In the genomic region with DNA sequence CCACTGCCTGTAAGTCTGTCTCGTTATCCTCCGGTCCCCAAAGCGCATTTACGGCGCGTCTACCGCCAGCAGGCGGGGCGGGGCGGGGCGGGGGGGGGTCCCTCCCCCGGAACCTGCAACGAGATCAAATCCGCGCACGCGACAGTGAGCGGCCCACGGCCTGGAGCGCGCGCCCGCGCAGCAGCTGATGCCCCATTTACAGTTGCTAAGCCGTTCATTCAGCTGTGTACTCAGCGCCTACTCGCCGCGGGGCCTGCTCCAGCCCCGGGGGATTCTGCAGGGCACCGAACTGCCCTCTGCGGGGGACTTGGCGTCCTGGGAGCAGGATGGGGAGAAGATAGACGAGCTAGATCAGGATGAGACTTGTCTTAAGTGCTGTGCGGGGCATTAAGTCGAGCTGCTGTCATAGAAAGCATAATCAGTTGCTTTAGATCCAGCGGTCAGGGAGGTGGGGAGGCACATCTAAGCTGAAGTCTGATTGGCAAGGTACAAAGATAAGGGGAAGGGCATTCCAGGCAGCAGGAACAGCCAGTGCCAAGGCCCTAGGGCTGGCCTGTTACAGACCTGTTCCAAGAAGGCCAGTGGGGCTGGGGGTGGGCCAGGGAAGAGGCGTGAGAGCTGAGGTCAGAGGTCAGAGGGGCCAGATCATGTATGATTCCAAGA, we compare ENCODE assay signal across 8 cellular contexts. TPM values are rescaled to one million over a fixed set of nuclear protein-coding genes. Genes with fewer than 3 reads are reported as not detected.
DNase-seq lines count a peak whose midpoint lies in the region; ATAC-seq and TF ChIP-seq lines count a peak whose summit lies in the region.

No MANE protein-coding gene starts in this region.

- H3K4me3 ChIP-seq in CD8-positive, alpha-beta memory T cell (ENCODE audit: low read length): peak overlapping the region; percentile 66

- H3K4me3 Mint-ChIP-seq in CD8-positive, alpha-beta memory T cell: peak overlapping the region; percentile 75 to 96 (median 91)
- peak overlapping the region; percentile 87 for H3K4me3 Mint-ChIP-seq in HFFc6

- no peaks in the 10 kb centered on the region for H3K36me3 ChIP-seq in CD8-positive, alpha-beta memory T cell (ENCODE audit: insufficient read depth, low read length)

- no peaks in the 10 kb centered on the region for H3K9me3 Mint-ChIP-seq in CD8-positive, alpha-beta memory T cell
- no peaks in the 10 kb centered on the region; the same call in 1 of the 2 replicates for H3K9me3 Mint-ChIP-seq in HFFc6

- H3K4me1 ChIP-seq in CD8-positive, alpha-beta memory T cell (ENCODE audit: insufficient read depth, low read length): peaks cover 31% of the 10 kb centered on the region

- no peaks in the 10 kb centered on the region for H3K9me3 ChIP-seq in CD8-positive, alpha-beta memory T cell (ENCODE audit: low read length)

- POLR2A ChIA-PET in CD8-positive, alpha-beta memory T cell (lab: Charles Lee): interaction anchor here (0.5 to 3.1 kb wide), 7 partner anchors 11 to 401 kb away, joined by 3 to 25 read pairs (median 3); a partner anchor contains a TSS

- H3K36me3 Mint-ChIP-seq in CD8-positive, alpha-beta memory T cell: peaks cover 0 to 2% (median 2%) of the 10 kb centered on the region in 3 donors
- H3K36me3 Mint-ChIP-seq in HFFc6 (ENCODE audit: low read depth): no peaks in the 10 kb centered on the region; the same call in 1 of the 2 replicates

- peak; percentile 74 to 89 (median 79) for DNase-seq in CD8-positive, alpha-beta memory T cell
- DNase-seq in HFFc6 (peak; percentile 71), NCI-H2227 (lab: John Stamatoyannopoulos, UW; ENCODE audit: unreplicated experiment) (peak; percentile 88), cerebellar cortex (ENCODE audit: low spot score) (peak; percentile 65), left kidney (ENCODE audit: low read depth, low spot score) (peak; percentile 85)
- DNase-seq in activated CD4-positive, alpha-beta T cell treated with anti-CD3 and anti-CD28 coated beads for 1 hour: peak; percentile 75
- peak; percentile 76 for DNase-seq in stimulated activated CD4-positive, alpha-beta T cell treated with anti-CD3 and anti-CD28 coated beads, Interleukin-4, amount 100 ng/mL, for 1 hour

- H3K4me1 Mint-ChIP-seq in CD8-positive, alpha-beta memory T cell: peaks cover 30 to 36% (median 33%) of the 10 kb centered on the region in 3 donors
- H3K4me1 Mint-ChIP-seq in HFFc6 (ENCODE audit: low read depth): peaks cover 31% of the 10 kb centered on the region

- H3K27me3 ChIP-seq in CD8-positive, alpha-beta memory T cell (ENCODE audit: insufficient read depth, low read length, poor library complexity, severe bottlenecking): no peaks in the 10 kb centered on the region

- CTCF ChIA-PET in CD8-positive, alpha-beta memory T cell (lab: Charles Lee): interaction anchor here (0.7 to 1.3 kb wide), 5 partner anchors 11 to 77 kb away, joined by 3 to 4 read pairs (median 3); no protein-coding TSS in a partner anchor

- no peak for ATAC-seq in GM19397 (IDR thresholded peaks at IDR 0.05; ENCODE audit: unreplicated experiment)

- peak overlapping the region; percentile 74 for H3K27ac ChIP-seq in CD8-positive, alpha-beta memory T cell (ENCODE audit: low read depth, low read length)

- no peak for TF ChIP-seq CTCF in HFFc6 (IDR thresholded peaks at IDR 0.05)

- H3K27ac Mint-ChIP-seq in CD8-positive, alpha-beta memory T cell: peak overlapping the region; percentile 56 to 99 (median 95)
- H3K27ac Mint-ChIP-seq in HFFc6: peak overlapping the region; percentile 86

- no peaks in the 10 kb centered on the region for H3K27me3 Mint-ChIP-seq in CD8-positive, alpha-beta memory T cell
- no peaks in the 10 kb centered on the region; the same call in 1 of the 2 replicates for H3K27me3 Mint-ChIP-seq in HFFc6 (ENCODE audit: insufficient read depth)

RNA-seq across cellular contexts. Expression of a gene that starts 1.4 kb away (rescaled TPM):
- 1 to 10 TPM; 4.2 to 5.3 TPM for total RNA-seq in CD8-positive, alpha-beta memory T cell
- polyA plus RNA-seq in CD8-positive, alpha-beta memory T cell: 1.2 TPM
- total RNA-seq in HFFc6 (2021; fragmentation: NEBNext Ultra II Directional; extraction: Animal tissue kit (Norgen Biotek cat#: 25700)): 10 to 100 TPM; 31.3 to 41.4 (median 34.3) TPM

RNA-seq across cellular contexts. Expression of a gene that starts 39.5 kb away (rescaled TPM):
- total RNA-seq in CD8-positive, alpha-beta memory T cell: under 1 TPM in 1 of 2 experiments, not detected in 1; 0.04 TPM
- not detected for polyA plus RNA-seq in CD8-positive, alpha-beta memory T cell
- 1 to 10 TPM in 5 of 6 experiments, under 1 TPM in 1; 0.99 to 2.8 (median 1.3) TPM for total RNA-seq in HFFc6 (2021; fragmentation: NEBNext Ultra II Directional; extraction: Animal tissue kit (Norgen Biotek cat#: 25700))

Comparison
In these comparisons a context has a peak if more than half of its experiments do, and no peak if none do; other contexts are left out.
1. RNA of a gene that starts 1.4 kb away (total RNA-seq): 31.3 to 41.4 TPM in HFFc6; 4.2 to 5.3 TPM in CD8-positive, alpha-beta memory T cell; every median in the first group is over 4 times any median in the second.
2. Peak in every context shown above with its lines, with median percentiles within 50 percentile points of each other: DNase-seq.